ENCODE assay signal across 17 cellular contexts in the genomic region with DNA sequence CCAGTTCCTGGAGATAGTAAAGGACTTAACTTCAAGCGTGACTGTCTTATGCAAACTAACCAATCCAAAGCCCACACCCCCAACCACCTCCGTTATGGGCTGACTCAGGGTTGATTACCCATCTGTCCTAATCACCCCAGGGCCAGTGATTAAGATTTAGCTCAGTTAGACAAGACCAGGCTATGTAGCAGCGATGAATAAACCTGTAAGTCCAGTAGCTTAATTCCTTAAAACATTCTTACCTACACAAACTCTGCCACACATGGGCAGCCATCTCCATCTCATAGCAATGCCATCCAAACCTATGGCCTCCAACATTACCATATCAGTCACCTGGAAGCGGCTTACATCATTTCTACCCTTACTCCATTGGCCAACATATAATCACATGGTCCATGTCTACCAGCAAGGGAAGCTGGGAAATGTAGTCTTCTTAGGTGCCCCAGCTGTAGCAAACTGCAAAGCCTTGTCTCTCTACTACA.
DNase-seq lines count a peak whose midpoint lies in the region; ATAC-seq, FAIRE-seq and TF ChIP-seq lines count a peak whose summit lies in the region.
"Had no signal": no experiment of that assay in that cellular context is flagged by ENCODE, and none has a peak within 500 bp of the region (broad histone marks: within the 10 kb centered on the region; RNA-seq: fewer than 3 reads in every experiment).

No MANE protein-coding gene starts in this region.

- H3K4me1 ChIP-seq in H1 (replicated peaks in 1 of 4; ENCODE audit: control insufficient read depth in 3 of 4, insufficient read depth in 4 of 4, low read length in 3 of 4) = peaks cover 3 to 21% (median 17%) of the 10 kb centered on the region in 4 experiments
- H3K4me1 ChIP-seq in mesendoderm (ENCODE audit: control insufficient read depth, low read depth, low read length) = peaks cover 7% of the 10 kb centered on the region
- no peaks in the 10 kb centered on the region for H3K4me1 ChIP-seq in PC-3 (ENCODE audit: insufficient read depth, low read length)
- H3K4me1 ChIP-seq: thyroid gland had no signal

- H2BK15ac ChIP-seq in H1 (ENCODE audit: low read length) = no peak overlapping the region
- H2BK15ac ChIP-seq in mesendoderm (replicated peaks; ENCODE audit: low read depth) = no peak overlapping the region

- H4K5ac ChIP-seq in H1 (ENCODE audit: insufficient read length, low read depth, low read length) (no peak overlapping the region), mesendoderm (ENCODE audit: low read length) (no peak overlapping the region)

- no peak overlapping the region for H3K18ac ChIP-seq in H1 (ENCODE audit: extremely low read depth, low read length)
- no peak overlapping the region for H3K18ac ChIP-seq in mesendoderm (ENCODE audit: low read length)

- H2BK120ac ChIP-seq in H1 (replicated peaks; ENCODE audit: low read depth, low read length) (no peak overlapping the region), mesendoderm (ENCODE audit: low read depth, low read length) (no peak overlapping the region)

- H3K9me3 ChIP-seq in H1 (ENCODE audit: insufficient read depth in 2 of 2, low read depth in 1 of 2, low read length in 1 of 2) (no peaks in the 10 kb centered on the region), PC-3 (ENCODE audit: low read length) (no peaks in the 10 kb centered on the region)
- H3K9me3 ChIP-seq: thyroid gland had no signal

- H3K4me3 ChIP-seq in H1 (ENCODE audit: extremely low read depth in 1 of 4, insufficient read depth in 2 of 4, low read depth in 3 of 4, low read length in 4 of 4) (peak overlapping the region in 1 of 4 experiments; percentile 17; a peak in 1 of 8 replicates), mesendoderm (ENCODE audit: low read length) (no peak overlapping the region), PC-3 (ENCODE audit: low read length) (no peak overlapping the region), foreskin fibroblast (ENCODE audit: low read depth in 1 of 2, low read length in 2 of 2) (no peak overlapping the region)
- H3K4me3 ChIP-seq: GM23248, thyroid gland had no signal

- ATAC-seq in PC-3 (no peak), GM21381 (IDR thresholded peaks at IDR 0.05; ENCODE audit: unreplicated experiment) (no peak)
- ATAC-seq: activated CD8-positive, alpha-beta T cell treated with anti-CD3 and anti-CD28 coated beads for 36 hours had no signal

- TF ChIP-seq EP300 in H1 (IDR thresholded peaks at IDR 0.05; ENCODE audit: borderline replicate concordance in 1 of 2, low read depth in 2 of 2, low read length in 2 of 2) = no peak

- H3K9ac ChIP-seq in H1 (replicated peaks in 1 of 4; ENCODE audit: extremely low read depth in 1 of 4, low read depth in 3 of 4, low read length in 3 of 4) (no peak overlapping the region), mesendoderm (ENCODE audit: low read length) (no peak overlapping the region), PC-3 (ENCODE audit: low read length) (no peak overlapping the region)
- H3K9ac ChIP-seq: GM23248 had no signal

- POLR2A ChIA-PET in H1 (lab: Charles Lee; ENCODE audit: partially characterized antibody) = interaction anchor here (0.6 to 1.6 kb wide), 4 partner anchors 10 to 149 kb away, joined by 3 to 5 read pairs (median 4); no protein-coding TSS in a partner anchor
- POLR2A ChIA-PET in PC-3 (lab: Charles Lee; ENCODE audit: unreplicated experiment) = no interaction called here

- H3F3A ChIP-seq in PC-3 (ENCODE audit: low read length, unreplicated experiment) = no peaks in the 10 kb centered on the region

- H3K9me2 ChIP-seq in PC-3 (replicated peaks; ENCODE audit: low read length) = no peaks in the 10 kb centered on the region

- 84% methylated on average over 4 of the region's 4 CpGs; no CpG with 5 or more reads in 1 of the 2 experiments for WGBS in H1 (ENCODE audit: extremely low coverage in 1 of 2, insufficient coverage in 1 of 2, insufficient read length in 1 of 2, insufficient replicate concordance in 2 of 2, low coverage in 1 of 2, low lambda C conversion rate in 2 of 2, missing lambda C conversion rate in 1 of 2), 2 experiments
- WGBS in mesendoderm (ENCODE audit: extremely low coverage, insufficient coverage, low lambda C conversion rate) = no CpG with 5 or more reads among the region's 4 CpGs

- H2BK12ac ChIP-seq in H1 (ENCODE audit: low read depth, low read length) = no peak overlapping the region

- no peak for TF ChIP-seq RAD21 in H1 (IDR thresholded peaks at IDR 0.05 in 1 of 2, conservative IDR thresholded peaks at IDR 0.05 in 1 of 2; ENCODE audit: low read depth in 2 of 2, low read length in 2 of 2)

- TF ChIP-seq CTCF in H1 (IDR thresholded peaks at IDR 0.05; ENCODE audit: control extremely low read depth in 1 of 3, insufficient read depth in 1 of 3, low read depth in 1 of 3, low read length in 3 of 3) = no peak
- TF ChIP-seq CTCF in PC-3 (conservative IDR thresholded peaks at IDR 0.05; ENCODE audit: low read depth, low read length) = no peak
- TF ChIP-seq CTCF in foreskin fibroblast (IDR thresholded peaks at IDR 0.05; ENCODE audit: low read depth, low read length) = no peak

- H2AFZ ChIP-seq in H1 (ENCODE audit: low read length) (no peak overlapping the region), PC-3 (ENCODE audit: low read length) (no peak overlapping the region)
- H2AFZ ChIP-seq: GM23248 had no signal

- H3K79me1 ChIP-seq in H1 (ENCODE audit: low read depth, low read length) (no peaks in the 10 kb centered on the region; the same call in 1 of the 2 replicates), mesendoderm (ENCODE audit: low read length) (peaks cover 4% of the 10 kb centered on the region)

- H2BK5ac ChIP-seq in H1 (ENCODE audit: low read depth, low read length) (no peak overlapping the region), mesendoderm (ENCODE audit: low read length) (no peak overlapping the region)

- H2AK5ac ChIP-seq in H1 (ENCODE audit: low read depth, low read length) = 0 out of 2 replicates have a peak overlapping the region, but pooled peaks have one; percentile 3
- H2AK5ac ChIP-seq in mesendoderm (ENCODE audit: low read length) = no peak overlapping the region

- H3K23me2 ChIP-seq in H1 (ENCODE audit: low read depth, low read length) = no peaks in the 10 kb centered on the region

- H3K27ac ChIP-seq in H1 (ENCODE audit: low read depth, low read length) (no peak overlapping the region), mesendoderm (ENCODE audit: low read depth, low read length) (no peak overlapping the region), PC-3 (ENCODE audit: low read length) (no peak overlapping the region)
- H3K27ac ChIP-seq: GM23248, thyroid gland had no signal

- TF ChIP-seq POLR2A in H1 (IDR thresholded peaks at IDR 0.05; ENCODE audit: control extremely low read depth in 1 of 2, low read depth in 2 of 2, low read length in 2 of 2) = no peak

- peak; percentile 97 for FAIRE-seq in H1 (lab: Jason Lieb, UNC)
- FAIRE-seq: frontal cortex had no signal

- intact Hi-C loops in PC-3 (cut with micrococcal nuclease) = no loop called here

- peak; percentile 15 for DNase-seq in HT-29 (ENCODE audit: low spot score)
- peak; percentile 44 to 52 for DNase-seq in NCI-H526 (lab: John Stamatoyannopoulos, UW)
- no peak for DNase-seq in H1 (ENCODE audit: low read depth in 1 of 2, low spot score in 2 of 2)
- DNase-seq in mesendoderm = peak; percentile 92
- no peak for DNase-seq in PC-3
- DNase-seq in foreskin fibroblast = no peak
- DNase-seq: activated CD8-positive, alpha-beta T cell treated with anti-CD3 and anti-CD28 coated beads for 36 hours; C1 segment of cervical spinal cord; GM23248; islet precursor cell; midbrain; NCI-H1105; NCI-H2227 treated with DMSO at 0.1 percent for 48 hours; stimulated activated CD4-positive, alpha-beta T cell treated with anti-CD3 and anti-CD28 coated beads, Interleukin-4, amount 100 ng/mL, for 4 hours; thyroid gland had no signal

- H4K8ac ChIP-seq in H1 (ENCODE audit: extremely low read depth, insufficient read depth, low read length) (no peak overlapping the region), mesendoderm (ENCODE audit: low read depth, low read length) (no peak overlapping the region)

- no peak overlapping the region for H3K14ac ChIP-seq in H1 (ENCODE audit: insufficient read length)

- H3K4ac ChIP-seq in H1 (replicated peaks; ENCODE audit: insufficient read length, low read depth, low read length) = no peak overlapping the region
- no peak overlapping the region for H3K4ac ChIP-seq in mesendoderm (ENCODE audit: low read depth, low read length)

- BruUV-seq in PC-3 (replicated peaks; lab: Mats Ljungman, UMichigan) = no TSS peak

- CTCF ChIA-PET in H1 (lab: Charles Lee; ENCODE audit: partially characterized antibody) (interaction anchor here (0.6 to 1.3 kb wide), 4 partner anchors 11 to 1410 kb away, joined by 3 to 4 read pairs (median 4); no protein-coding TSS in a partner anchor), PC-3 (lab: Charles Lee) (no interaction called here)

- no peak overlapping the region for H3K23ac ChIP-seq in H1 (ENCODE audit: insufficient read length)
- H3K23ac ChIP-seq in mesendoderm (ENCODE audit: low read length) = no peak overlapping the region

- H3K27me3 ChIP-seq in H1 (replicated peaks in 1 of 4; ENCODE audit: control insufficient read depth in 3 of 4, extremely low read depth in 1 of 4, insufficient read depth in 3 of 4, low read length in 3 of 4) = no peaks in the 10 kb centered on the region
- no peaks in the 10 kb centered on the region for H3K27me3 ChIP-seq in mesendoderm (ENCODE audit: insufficient read depth, low read length, poor library complexity)
- H3K27me3 ChIP-seq in PC-3 (ENCODE audit: low read length) = no peaks in the 10 kb centered on the region
- H3K27me3 ChIP-seq: thyroid gland had no signal

- H3K36me3 ChIP-seq in H1 (ENCODE audit: control insufficient read depth in 2 of 4, insufficient read depth in 4 of 4, low read length in 3 of 4) = no peaks in the 10 kb centered on the region
- no peaks in the 10 kb centered on the region for H3K36me3 ChIP-seq in mesendoderm (ENCODE audit: control insufficient read depth, insufficient read depth, low read length)
- H3K36me3 ChIP-seq in PC-3 (ENCODE audit: low read depth, low read length) = no peaks in the 10 kb centered on the region
- H3K36me3 ChIP-seq: thyroid gland had no signal

- H4K20me1 ChIP-seq in H1 (replicated peaks in 1 of 2; ENCODE audit: control insufficient read depth in 1 of 2, insufficient read depth in 2 of 2, low read length in 2 of 2) = no peaks in the 10 kb centered on the region
- H4K20me1 ChIP-seq in PC-3 (ENCODE audit: low read length) = no peaks in the 10 kb centered on the region

- H3K4me2 ChIP-seq in H1 (ENCODE audit: insufficient read depth in 1 of 2, low read depth in 2 of 2, low read length in 2 of 2) (peak overlapping the region in 1 of 2 experiments; percentile 20; a peak in 1 of 4 replicates), mesendoderm (ENCODE audit: low read length) (no peak overlapping the region), PC-3 (ENCODE audit: low read length) (no peak overlapping the region)

- H4K91ac ChIP-seq in H1 (replicated peaks; ENCODE audit: insufficient read length, low read length) = no peak overlapping the region

- H3K56ac ChIP-seq in H1 (replicated peaks; ENCODE audit: insufficient read length, low read depth, low read length) (no peak overlapping the region), mesendoderm (ENCODE audit: low read length) (no peak overlapping the region)

- H2BK20ac ChIP-seq in H1 (ENCODE audit: low read length) = no peak overlapping the region

- H3K79me2 ChIP-seq in H1 (ENCODE audit: control insufficient read depth in 1 of 2, insufficient read depth in 2 of 2, low read length in 2 of 2) (peaks cover 0 to 22% of the 10 kb centered on the region in 2 experiments; a peak in 2 of 4 replicates), mesendoderm (ENCODE audit: control insufficient read depth, insufficient read depth, low read length) (no peaks in the 10 kb centered on the region), PC-3 (ENCODE audit: low read length) (no peaks in the 10 kb centered on the region)

Comparison
In these comparisons a context has a peak if more than half of its experiments do, and no peak if none do; other contexts are left out.
1. DNase-seq: peak in HT-29 (single experiment), NCI-H526 (2 of 2) and mesendoderm (single experiment); none in H1 (0 of 2), PC-3 (single experiment) and foreskin fibroblast (0 of 2).